ENCODE assay signal across 3 cellular contexts in the genomic region with DNA sequence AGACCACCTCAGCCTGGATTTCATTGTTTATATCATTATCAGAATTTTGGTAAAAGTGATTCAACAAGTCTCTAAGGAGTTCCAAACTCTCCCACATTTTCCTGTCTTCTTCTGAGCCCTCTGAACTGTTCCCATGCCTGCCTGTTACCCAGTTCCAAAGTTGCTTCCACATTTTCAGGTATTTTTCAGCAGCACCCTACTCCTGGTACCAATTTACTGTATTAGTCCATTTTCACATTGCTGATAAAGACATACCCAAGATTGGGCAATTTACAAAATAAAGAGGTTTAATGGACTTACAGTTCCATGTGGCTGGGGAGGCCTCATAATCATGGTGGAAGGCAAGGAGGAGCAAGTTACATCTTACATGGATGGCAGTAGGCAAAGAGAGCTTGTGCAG.
DNase-seq lines count a peak whose midpoint lies in the region; ATAC-seq, FAIRE-seq and TF ChIP-seq lines count a peak whose summit lies in the region.
"Not testable (repeated sequence)": the region's sequence is repeated elsewhere in the genome, so short reads cannot be mapped to it uniquely, and the experiment has no call there.

No MANE protein-coding gene starts in this region.

- not testable (repeated sequence) for FAIRE-seq in K562 (lab: Jason Lieb, UNC)

- H4K20me1 ChIP-seq in K562 (replicated peaks; ENCODE audit: control insufficient read depth, insufficient read depth, low read length) = not testable (repeated sequence)

- peaks cover 34% of the 10 kb centered on the region for H3K9me3 Mint-ChIP-seq in endodermal cell

- not testable (repeated sequence) for H3K4me1 ChIP-seq in HEK293 (ENCODE audit: control insufficient read depth, insufficient read depth, low read length); K562 (replicated peaks in 1 of 2; ENCODE audit: control insufficient read depth in 2 of 2, insufficient read depth in 2 of 2, low read length in 2 of 2); endodermal cell (ENCODE audit: control insufficient read depth, insufficient read depth, low read length)

- H3K9me1 ChIP-seq in K562 (ENCODE audit: control insufficient read depth, insufficient read depth, low read length) = not testable (repeated sequence)

- ATAC-seq in K562 = not testable (repeated sequence)

- H3K36me3 Mint-ChIP-seq in endodermal cell (ENCODE audit: low read depth) = not testable (repeated sequence)

- intact Hi-C loops in K562 (cut with micrococcal nuclease) = not testable (repeated sequence)

- BruUV-seq in K562 (replicated peaks; lab: Mats Ljungman, UMichigan) = not testable (repeated sequence)

- not testable (repeated sequence) for TF ChIP-seq EP300 in K562 (IDR thresholded peaks at IDR 0.05; ENCODE audit: low read length)

- H3K4me2 ChIP-seq in K562 (ENCODE audit: insufficient read depth, low read length) = not testable (repeated sequence)

- CTCF ChIA-PET in HEK293 (lab: Yijun Ruan, JAX); K562 (lab: Yijun Ruan, JAX; ENCODE audit: low intra/inter-chr PET ratio): not testable (repeated sequence)

- TF ChIP-seq CTCF in HEK293 (tag by site-specific recombination; IDR thresholded peaks at IDR 0.05); K562 (IDR thresholded peaks at IDR 0.05 in 2 of 3, conservative IDR thresholded peaks at IDR 0.05 in 1 of 3; ENCODE audit: insufficient read depth in 2 of 3, low read depth in 1 of 3, low read length in 3 of 3); endodermal cell (conservative IDR thresholded peaks at IDR 0.05): not testable (repeated sequence)

- H3K9ac ChIP-seq in K562 (ENCODE audit: insufficient read depth in 1 of 2, low read depth in 2 of 2, low read length in 2 of 2); endodermal cell (ENCODE audit: extremely low read depth, low read length, poor library complexity, severe bottlenecking): not testable (repeated sequence)

- TF ChIP-seq POLR2A in K562 (conservative IDR thresholded peaks at IDR 0.05) = not testable (repeated sequence)

- not testable (repeated sequence) for DNase-seq in K562 (ENCODE audit: extremely low read depth in 1 of 4, low spot score in 3 of 4); endodermal cell

- POLR2A ChIA-PET in HEK293 (lab: Yijun Ruan, JAX) = not testable (repeated sequence)
- POLR2A ChIA-PET in K562 (lab: Yijun Ruan, JAX) = interaction anchor here (0.7 kb wide), 1 partner anchor 1654 kb away, joined by 3 read pairs; no protein-coding TSS in a partner anchor

- not testable (repeated sequence) for H3K27me3 ChIP-seq in K562 (ENCODE audit: control insufficient read depth in 2 of 2, insufficient read depth in 2 of 2, low read length in 2 of 2); endodermal cell (ENCODE audit: control insufficient read depth, insufficient read depth, low read length, poor library complexity, severe bottlenecking)

- not testable (repeated sequence) for H3K4me3 Mint-ChIP-seq in endodermal cell

- H3K27ac Mint-ChIP-seq in endodermal cell = not testable (repeated sequence)

- not testable (repeated sequence) for H3K27me3 Mint-ChIP-seq in endodermal cell (ENCODE audit: insufficient read depth)

- H3K4me1 Mint-ChIP-seq in endodermal cell = not testable (repeated sequence)

- in situ Hi-C loops in K562 (cut with MboI) = not testable (repeated sequence)

- not testable (repeated sequence) for H2AFZ ChIP-seq in K562 (ENCODE audit: low read depth, low read length)

- H3K27ac ChIP-seq in HEK293 (ENCODE audit: extremely low read depth, low read depth, low read length); K562 (ENCODE audit: extremely low read depth, low read depth, low read length); endodermal cell (ENCODE audit: low read depth, low read length): not testable (repeated sequence)

- H3K4me3 ChIP-seq in HEK293 (ENCODE audit: low read depth, low read length); K562: not testable (repeated sequence)
- H3K4me3 ChIP-seq in endodermal cell (ENCODE audit: low read length) = peak overlapping the region; percentile 33

- not testable (repeated sequence) for TF ChIP-seq RAD21 in K562 (CRISPR knock-in tag; conservative IDR thresholded peaks at IDR 0.05 in 1 of 2, IDR thresholded peaks at IDR 0.05 in 1 of 2)

- H3K9me3 ChIP-seq in HEK293 (ENCODE audit: control insufficient read depth, insufficient read depth, low read depth, low read length); K562 (replicated peaks; ENCODE audit: control insufficient read depth, insufficient read depth, low read depth, low read length): not testable (repeated sequence)
- H3K9me3 ChIP-seq in endodermal cell (ENCODE audit: control insufficient read depth, low read length) = peaks cover 29% of the 10 kb centered on the region

- H3K79me2 ChIP-seq in K562 (ENCODE audit: control insufficient read depth, insufficient read depth, low read length) = not testable (repeated sequence)

- not testable (repeated sequence) for H3K36me3 ChIP-seq in HEK293 (ENCODE audit: control insufficient read depth in 2 of 2, insufficient read depth in 1 of 2, low read length in 2 of 2); K562 (ENCODE audit: control insufficient read depth, insufficient read depth, low read length); endodermal cell (ENCODE audit: control insufficient read depth, insufficient read depth, low read length)

TF ChIP-seq in HEK293, 187 proteins besides CTCF, POLR2A, EP300 and RAD21:
- TF ChIP-seq ZNF707 (tag by site-specific recombination; IDR thresholded peaks at IDR 0.05) = peak; percentile 72

TF ChIP-seq in K562, 482 proteins besides CTCF, POLR2A, EP300 and RAD21:
- TF ChIP-seq ZNF707 (CRISPR knock-in tag; conservative IDR thresholded peaks at IDR 0.05) = peak; percentile 79
